In genomic region chr14:24425704-24426103, GRCh38 we compare ENCODE assay signal across 1 cellular context.
A peak's percentile ranks its signal among the peaks of the same experiment; 100 is the strongest.
TF ChIP-seq lines count a peak whose summit lies in the region.

No MANE protein-coding gene starts in this region.

TF ChIP-seq in HepG2, 621 proteins besides CTCF, POLR2A, EP300 and RAD21:
- 0 out of 2 replicates have a peak, but pooled peaks have one; percentile 3 for TF ChIP-seq ZFY (CRISPR knock-in tag; IDR thresholded peaks at IDR 0.05)
- 0 out of 3 replicates have a peak, but pooled peaks have one; percentile 12 for TF ChIP-seq MXI1 (IDR thresholded peaks at IDR 0.05; ENCODE audit: borderline replicate concordance, low read depth, low read length)
- TF ChIP-seq, protein P1, sequence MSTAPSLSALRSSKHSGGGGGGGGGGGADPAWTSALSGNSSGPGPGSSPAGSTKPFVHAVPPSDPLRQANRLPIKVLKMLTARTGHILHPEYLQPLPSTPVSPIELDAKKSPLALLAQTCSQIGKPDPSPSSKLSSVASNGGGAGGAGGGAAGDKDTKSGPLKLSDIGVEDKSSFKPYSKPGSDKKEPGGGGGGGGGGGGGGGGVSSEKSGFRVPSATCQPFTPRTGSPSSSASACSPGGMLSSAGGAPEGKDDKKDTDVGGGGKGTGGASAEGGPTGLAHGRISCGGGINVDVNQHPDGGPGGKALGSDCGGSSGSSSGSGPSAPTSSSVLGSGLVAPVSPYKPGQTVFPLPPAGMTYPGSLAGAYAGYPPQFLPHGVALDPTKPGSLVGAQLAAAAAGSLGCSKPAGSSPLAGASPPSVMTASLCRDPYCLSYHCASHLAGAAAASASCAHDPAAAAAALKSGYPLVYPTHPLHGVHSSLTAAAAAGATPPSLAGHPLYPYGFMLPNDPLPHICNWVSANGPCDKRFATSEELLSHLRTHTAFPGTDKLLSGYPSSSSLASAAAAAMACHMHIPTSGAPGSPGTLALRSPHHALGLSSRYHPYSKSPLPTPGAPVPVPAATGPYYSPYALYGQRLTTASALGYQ (CRISPR knock-in tag; IDR thresholded peaks at IDR 0.05): 0 out of 2 replicates have a peak, but pooled peaks have one; percentile 6
- no peak for TF ChIP-seq ZBTB1 (CRISPR knock-in tag; IDR thresholded peaks at IDR 0.05; ENCODE audit: borderline replicate concordance)
- TF ChIP-seq NONO (IDR thresholded peaks at IDR 0.05): no peak
- TF ChIP-seq NONO (CRISPR knock-in tag; conservative IDR thresholded peaks at IDR 0.05): no peak
- TF ChIP-seq GTF2F1 (IDR thresholded peaks at IDR 0.05; ENCODE audit: low read length): peak; percentile 81; the same call in 1 of the 2 replicates
- TF ChIP-seq ZNF382 (CRISPR knock-in tag; IDR thresholded peaks at IDR 0.05; ENCODE audit: borderline replicate concordance): no peak
- 0 out of 2 replicates have a peak, but pooled peaks have one; percentile 25 for TF ChIP-seq SATB2 (CRISPR knock-in tag; IDR thresholded peaks at IDR 0.05)
- peak; percentile 100 for TF ChIP-seq LCORL (IDR thresholded peaks at IDR 0.05)
- TF ChIP-seq LCORL (CRISPR knock-in tag; IDR thresholded peaks at IDR 0.05): no peak
- 0 out of 2 replicates have a peak, but pooled peaks have one; percentile 3 for TF ChIP-seq HNF4A (CRISPR knock-in tag; IDR thresholded peaks at IDR 0.05)
